ENCODE assay signal across 23 cellular contexts in genomic region chr2:172740871-172741270, GRCh38.
"Had no signal": no experiment of that assay in that cellular context is flagged by ENCODE, and none has a peak within 500 bp of the region (broad histone marks: within the 10 kb centered on the region; RNA-seq: fewer than 3 reads in every experiment).

No MANE protein-coding gene starts in this region.

- H3K9me3 ChIP-seq: Peyer's patch, SJCRH30 had no signal

- H3K4me1 ChIP-seq: SJCRH30 had no signal

- H3K36me3 ChIP-seq: Peyer's patch, SJCRH30 had no signal

- H3K4me3 ChIP-seq: Peyer's patch, SJCRH30 had no signal

- DNase-seq: activated CD4-positive, alpha-beta T cell treated with anti-CD3 and anti-CD28 coated beads for 1 hour; activated CD4-positive, alpha-beta T cell treated with anti-CD3 and anti-CD28 coated beads, Interleukin-2, amount 10 ng/mL, durations not matched to agents 24 days and 14 days; activated CD4-positive, alpha-beta T cell treated with anti-CD3 and anti-CD28 coated beads, Interleukin-2, amount 50 U/mL, for 48 hours; activated gamma-delta T cell treated with Interleukin-2 at 50 U/mL for 16 hours; activated naive CD4-positive, alpha-beta T cell treated with anti-CD3 and anti-CD28 coated beads, Interleukin-2, amount 10 ng/mL, durations not matched to agents 7 days and 5 days; activated naive CD8-positive, alpha-beta T cell treated with anti-CD3 and anti-CD28 coated beads for 36 hours; activated T-cell treated with anti-CD3 and anti-CD28 coated beads, Interleukin-2, amount 50 U/mL, for 4 hours; anterior cingulate cortex; Kasumi-1; KBM-7; NCI-H1105 treated with DMSO at 0.1 percent for 48 hours; NCI-H1436 treated with DMSO at 0.1 percent for 48 hours; NCI-H187; NCI-H2081; NCI-H510A treated with DMSO at 0.1 percent for 48 hours; NCI-H748 treated with DMSO at 0.1 percent for 48 hours; Peyer's patch; Right ventricle myocardium superior; SJCRH30; SW 1271; T-helper 17 cell; T-helper 9 cell had no signal

- H3K27ac ChIP-seq: Peyer's patch, RWPE1, SJCRH30 had no signal
